ENCODE assay signal across 6 cellular contexts in the genomic region with DNA sequence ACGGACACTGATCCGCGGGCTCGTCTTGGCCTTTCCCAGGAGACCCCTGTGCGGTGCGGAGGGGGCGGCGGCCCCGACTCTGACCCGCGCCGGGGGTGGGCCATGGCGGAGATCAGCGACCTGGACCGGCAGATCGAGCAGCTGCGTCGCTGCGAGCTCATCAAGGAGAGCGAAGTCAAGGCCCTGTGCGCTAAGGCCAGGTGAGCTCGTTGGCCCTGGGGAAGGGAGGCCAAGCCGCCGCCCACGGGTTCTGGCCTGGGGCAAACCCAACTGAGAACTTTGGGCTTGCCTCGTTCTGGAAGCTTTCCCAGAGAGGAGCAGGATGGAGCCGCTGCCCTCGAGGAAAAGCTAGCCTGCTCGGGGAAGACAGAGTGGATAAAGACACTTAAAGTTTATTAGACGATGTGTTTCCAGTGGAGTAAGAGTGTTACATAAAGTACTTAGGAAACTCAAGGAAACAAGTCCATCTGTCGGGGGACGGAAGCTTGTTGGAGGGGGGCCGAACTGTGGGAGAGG. TPM values are rescaled to one million over a fixed set of nuclear protein-coding genes. Genes with fewer than 3 reads are reported as not detected.
DNase-seq lines count a peak whose midpoint lies in the region; ATAC-seq and TF ChIP-seq lines count a peak whose summit lies in the region.

No MANE protein-coding gene starts in this region.

- no peak for TF ChIP-seq CTCF in esophagus squamous epithelium (IDR thresholded peaks at IDR 0.05)

- H3K9me3 ChIP-seq in esophagus squamous epithelium, result no peaks in the 10 kb centered on the region

- peaks cover 26 to 54% (median 30%) of the 10 kb centered on the region in 3 donors for H3K4me1 ChIP-seq in esophagus squamous epithelium

- peak overlapping the region; percentile 96 for H3K4me3 ChIP-seq in Jurkat, Clone E6-1 (ENCODE audit: low read length)
- peak overlapping the region; percentile 84 to 99 (median 96) for H3K4me3 ChIP-seq in esophagus squamous epithelium

- H3K27ac ChIP-seq in esophagus squamous epithelium, result peak overlapping the region; percentile 95 to 98 (median 96)

- TF ChIP-seq POLR2A in esophagus squamous epithelium (IDR thresholded peaks at IDR 0.05), result no peak

- peaks cover 14 to 70% (median 15%) of the 10 kb centered on the region in 3 donors for H3K36me3 ChIP-seq in esophagus squamous epithelium

- 0 to 2% methylated on average over 7 to 10 of the region's 33 CpGs for WGBS in esophagus squamous epithelium, 2 donors

- H3K27me3 ChIP-seq in esophagus squamous epithelium, result no peaks in the 10 kb centered on the region

- intact Hi-C loops in esophagus squamous epithelium (cut with DNase I), result no loop called here

- no peak for DNase-seq in Jurkat, Clone E6-1 (ENCODE audit: low read depth, low spot score)
- DNase-seq in esophagus squamous epithelium (lab: John Stamatoyannopoulos, UW) (no peak), COR-L47 (lab: John Stamatoyannopoulos, UW) (no peak), DMS153 (lab: John Stamatoyannopoulos, UW) (no peak)
- no peak for DNase-seq in stimulated activated naive CD8-positive, alpha-beta T cell treated with anti-CD3 and anti-CD28 coated beads, Interleukin-15, Interleukin-2, amounts not matched to agents 100 U/mL and 50 U/mL, for 24 hours

- peak; percentile 31 for ATAC-seq in GM19023 (IDR thresholded peaks at IDR 0.05; ENCODE audit: unreplicated experiment)
- peak; percentile 8 for ATAC-seq in stimulated activated naive CD8-positive, alpha-beta T cell treated with anti-CD3 and anti-CD28 coated beads, Interleukin-15, Interleukin-2, amounts not matched to agents 100 U/mL and 50 U/mL, for 24 hours

RNA-seq across cellular contexts. Expression of a gene that starts 0.5 kb away (rescaled TPM):
- 186 TPM for polyA plus RNA-seq in Jurkat, Clone E6-1 (2012; ENCODE audit: insufficient read depth, insufficient read length)
- total RNA-seq in esophagus squamous epithelium, result 100 to 1,000 TPM in 1 of 4 donors, 10 to 100 TPM in 3; 67.9 to 100 (median 78.4) TPM

RNA-seq across cellular contexts. Expression of a gene that starts 10.8 kb away (rescaled TPM):
- 1,719 TPM for polyA plus RNA-seq in Jurkat, Clone E6-1 (2012; ENCODE audit: insufficient read depth, insufficient read length)
- 1,000 to 10,000 TPM; 1,024 to 1,551 (median 1,380) TPM for total RNA-seq in esophagus squamous epithelium

RNA-seq across cellular contexts. Expression of a gene that starts 15.4 kb away (rescaled TPM):
- polyA plus RNA-seq in Jurkat, Clone E6-1 (2012; ENCODE audit: insufficient read depth, insufficient read length), result 4.3 TPM
- total RNA-seq in esophagus squamous epithelium, result 1 to 10 TPM; 1.9 to 6.2 (median 4.7) TPM

RNA-seq across cellular contexts. Expression of a gene that starts 19.7 kb away (rescaled TPM):
- polyA plus RNA-seq in Jurkat, Clone E6-1 (2012; ENCODE audit: insufficient read depth, insufficient read length), result 1.2 TPM
- total RNA-seq in esophagus squamous epithelium, result 100 to 1,000 TPM in 1 of 4 donors, 10 to 100 TPM in 3; 26.4 to 131 (median 63.0) TPM

RNA-seq across cellular contexts. Expression of a gene that starts 37.0 kb away (rescaled TPM):
- 3.9 TPM for polyA plus RNA-seq in Jurkat, Clone E6-1 (2012; ENCODE audit: insufficient read depth, insufficient read length)
- total RNA-seq in esophagus squamous epithelium, result 10 to 100 TPM; 13.4 to 41.2 (median 28.1) TPM
